ENCODE assay signal across 1 cellular context in the genomic region with DNA sequence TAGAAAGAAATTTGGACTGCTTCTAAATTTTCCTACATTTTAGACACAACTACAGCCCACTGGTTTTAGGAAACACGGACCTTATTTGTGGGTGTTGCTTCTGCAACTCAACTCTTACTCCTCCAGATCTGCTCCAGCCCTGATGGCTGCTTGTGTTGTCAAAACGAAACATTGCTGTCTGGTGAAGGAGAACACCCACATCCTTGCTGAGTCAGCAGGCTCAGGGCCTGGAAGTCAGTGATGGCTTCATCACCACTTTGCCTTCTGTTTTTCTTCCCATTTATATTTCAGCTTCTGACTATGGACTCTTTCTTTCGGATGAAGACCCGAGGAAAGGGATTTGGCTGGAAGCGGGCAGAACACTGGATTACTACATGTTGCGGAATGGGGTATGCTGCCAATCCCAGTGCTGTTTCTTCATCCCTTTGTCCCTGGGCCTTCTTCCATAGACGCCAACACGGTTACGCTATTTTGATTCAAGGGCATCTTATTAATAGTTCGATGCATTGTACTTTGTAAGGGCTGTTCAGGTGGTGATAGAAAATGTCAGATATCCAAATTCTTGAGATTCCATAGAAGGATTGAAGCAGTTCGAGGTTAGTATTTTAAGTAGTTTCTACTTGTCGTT.
TF ChIP-seq lines count a peak whose summit lies in the region.

No MANE protein-coding gene starts in this region.

TF ChIP-seq in K562, 482 proteins besides CTCF, POLR2A, EP300 and RAD21 (continued from another document):
- TF ChIP-seq, protein P1, sequence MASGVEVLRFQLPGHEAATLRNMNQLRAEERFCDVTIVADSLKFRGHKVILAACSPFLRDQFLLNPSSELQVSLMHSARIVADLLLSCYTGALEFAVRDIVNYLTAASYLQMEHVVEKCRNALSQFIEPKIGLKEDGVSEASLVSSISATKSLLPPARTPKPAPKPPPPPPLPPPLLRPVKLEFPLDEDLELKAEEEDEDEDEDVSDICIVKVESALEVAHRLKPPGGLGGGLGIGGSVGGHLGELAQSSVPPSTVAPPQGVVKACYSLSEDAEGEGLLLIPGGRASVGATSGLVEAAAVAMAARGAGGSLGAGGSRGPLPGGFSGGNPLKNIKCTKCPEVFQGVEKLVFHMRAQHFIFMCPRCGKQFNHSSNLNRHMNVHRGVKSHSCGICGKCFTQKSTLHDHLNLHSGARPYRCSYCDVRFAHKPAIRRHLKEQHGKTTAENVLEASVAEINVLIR (CRISPR knock-in tag; IDR thresholded peaks at IDR 0.05) = no peak
- peak; percentile 58; the same call in 1 of the 2 replicates for TF ChIP-seq MAFG (tag; conservative IDR thresholded peaks at IDR 0.05)
- no peak for TF ChIP-seq FOSL1 (tag; conservative IDR thresholded peaks at IDR 0.05)
- no peak for TF ChIP-seq ZNF124 (CRISPR knock-in tag; IDR thresholded peaks at IDR 0.05)
- TF ChIP-seq SMAD2 (IDR thresholded peaks at IDR 0.05; ENCODE audit: low read depth, low read length) = no peak
- TF ChIP-seq, protein P2, sequence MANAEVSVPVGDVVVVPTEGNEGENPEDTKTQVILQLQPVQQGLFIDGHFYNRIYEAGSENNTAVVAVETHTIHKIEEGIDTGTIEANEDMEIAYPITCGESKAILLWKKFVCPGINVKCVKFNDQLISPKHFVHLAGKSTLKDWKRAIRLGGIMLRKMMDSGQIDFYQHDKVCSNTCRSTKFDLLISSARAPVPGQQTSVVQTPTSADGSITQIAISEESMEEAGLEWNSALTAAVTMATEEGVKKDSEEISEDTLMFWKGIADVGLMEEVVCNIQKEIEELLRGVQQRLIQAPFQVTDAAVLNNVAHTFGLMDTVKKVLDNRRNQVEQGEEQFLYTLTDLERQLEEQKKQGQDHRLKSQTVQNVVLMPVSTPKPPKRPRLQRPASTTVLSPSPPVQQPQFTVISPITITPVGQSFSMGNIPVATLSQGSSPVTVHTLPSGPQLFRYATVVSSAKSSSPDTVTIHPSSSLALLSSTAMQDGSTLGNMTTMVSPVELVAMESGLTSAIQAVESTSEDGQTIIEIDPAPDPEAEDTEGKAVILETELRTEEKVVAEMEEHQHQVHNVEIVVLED (CRISPR knock-in tag; IDR thresholded peaks at IDR 0.05) = no peak
- no peak for TF ChIP-seq ZNF354B (CRISPR knock-in tag; IDR thresholded peaks at IDR 0.05)
- no peak for TF ChIP-seq GATA2 (CRISPR knock-in tag; IDR thresholded peaks at IDR 0.05)
- TF ChIP-seq, protein P3, sequence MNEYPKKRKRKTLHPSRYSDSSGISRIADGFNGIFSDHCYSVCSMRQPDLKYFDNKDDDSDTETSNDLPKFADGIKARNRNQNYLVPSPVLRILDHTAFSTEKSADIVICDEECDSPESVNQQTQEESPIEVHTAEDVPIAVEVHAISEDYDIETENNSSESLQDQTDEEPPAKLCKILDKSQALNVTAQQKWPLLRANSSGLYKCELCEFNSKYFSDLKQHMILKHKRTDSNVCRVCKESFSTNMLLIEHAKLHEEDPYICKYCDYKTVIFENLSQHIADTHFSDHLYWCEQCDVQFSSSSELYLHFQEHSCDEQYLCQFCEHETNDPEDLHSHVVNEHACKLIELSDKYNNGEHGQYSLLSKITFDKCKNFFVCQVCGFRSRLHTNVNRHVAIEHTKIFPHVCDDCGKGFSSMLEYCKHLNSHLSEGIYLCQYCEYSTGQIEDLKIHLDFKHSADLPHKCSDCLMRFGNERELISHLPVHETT (CRISPR knock-in tag; conservative IDR thresholded peaks at IDR 0.05 in 1 of 2, IDR thresholded peaks at IDR 0.05 in 1 of 2) = no peak
- TF ChIP-seq RBM39 (optimal IDR thresholded peaks at IDR 0.05; ENCODE audit: low read depth, low read length) = no peak
- TF ChIP-seq C11orf30 (IDR thresholded peaks at IDR 0.05; ENCODE audit: low read depth) = peak; percentile 62
- no peak for TF ChIP-seq ZNF143 (CRISPR knock-in tag; IDR thresholded peaks at IDR 0.05)
- TF ChIP-seq, protein P4, sequence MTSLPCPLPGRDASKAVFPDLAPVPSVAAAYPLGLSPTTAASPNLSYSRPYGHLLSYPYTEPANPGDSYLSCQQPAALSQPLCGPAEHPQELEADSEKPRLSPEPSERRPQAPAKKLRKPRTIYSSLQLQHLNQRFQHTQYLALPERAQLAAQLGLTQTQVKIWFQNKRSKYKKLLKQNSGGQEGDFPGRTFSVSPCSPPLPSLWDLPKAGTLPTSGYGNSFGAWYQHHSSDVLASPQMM (CRISPR knock-in tag; IDR thresholded peaks at IDR 0.05) = no peak
- peak; percentile 45; the same call in 1 of the 2 replicates for TF ChIP-seq MAFF (IDR thresholded peaks at IDR 0.05; ENCODE audit: low read length)
- no peak for TF ChIP-seq ZNF444 (CRISPR knock-in tag; IDR thresholded peaks at IDR 0.05)
- TF ChIP-seq SAP30 (IDR thresholded peaks at IDR 0.05; ENCODE audit: borderline replicate concordance, insufficient read depth, low read depth, low read length, poor library complexity, severe bottlenecking) = no peak
- TF ChIP-seq, protein P5, sequence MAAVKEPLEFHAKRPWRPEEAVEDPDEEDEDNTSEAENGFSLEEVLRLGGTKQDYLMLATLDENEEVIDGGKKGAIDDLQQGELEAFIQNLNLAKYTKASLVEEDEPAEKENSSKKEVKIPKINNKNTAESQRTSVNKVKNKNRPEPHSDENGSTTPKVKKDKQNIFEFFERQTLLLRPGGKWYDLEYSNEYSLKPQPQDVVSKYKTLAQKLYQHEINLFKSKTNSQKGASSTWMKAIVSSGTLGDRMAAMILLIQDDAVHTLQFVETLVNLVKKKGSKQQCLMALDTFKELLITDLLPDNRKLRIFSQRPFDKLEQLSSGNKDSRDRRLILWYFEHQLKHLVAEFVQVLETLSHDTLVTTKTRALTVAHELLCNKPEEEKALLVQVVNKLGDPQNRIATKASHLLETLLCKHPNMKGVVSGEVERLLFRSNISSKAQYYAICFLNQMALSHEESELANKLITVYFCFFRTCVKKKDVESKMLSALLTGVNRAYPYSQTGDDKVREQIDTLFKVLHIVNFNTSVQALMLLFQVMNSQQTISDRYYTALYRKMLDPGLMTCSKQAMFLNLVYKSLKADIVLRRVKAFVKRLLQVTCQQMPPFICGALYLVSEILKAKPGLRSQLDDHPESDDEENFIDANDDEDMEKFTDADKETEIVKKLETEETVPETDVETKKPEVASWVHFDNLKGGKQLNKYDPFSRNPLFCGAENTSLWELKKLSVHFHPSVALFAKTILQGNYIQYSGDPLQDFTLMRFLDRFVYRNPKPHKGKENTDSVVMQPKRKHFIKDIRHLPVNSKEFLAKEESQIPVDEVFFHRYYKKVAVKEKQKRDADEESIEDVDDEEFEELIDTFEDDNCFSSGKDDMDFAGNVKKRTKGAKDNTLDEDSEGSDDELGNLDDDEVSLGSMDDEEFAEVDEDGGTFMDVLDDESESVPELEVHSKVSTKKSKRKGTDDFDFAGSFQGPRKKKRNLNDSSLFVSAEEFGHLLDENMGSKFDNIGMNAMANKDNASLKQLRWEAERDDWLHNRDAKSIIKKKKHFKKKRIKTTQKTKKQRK (IDR thresholded peaks at IDR 0.05; ENCODE audit: borderline replicate concordance, low read depth, low read length) = no peak
- TF ChIP-seq TBL1XR1 (IDR thresholded peaks at IDR 0.05; ENCODE audit: low read length in 2 of 2) = no peak
- TF ChIP-seq ZNF316 (IDR thresholded peaks at IDR 0.05) = peak; percentile 72
- TF ChIP-seq, protein P6, sequence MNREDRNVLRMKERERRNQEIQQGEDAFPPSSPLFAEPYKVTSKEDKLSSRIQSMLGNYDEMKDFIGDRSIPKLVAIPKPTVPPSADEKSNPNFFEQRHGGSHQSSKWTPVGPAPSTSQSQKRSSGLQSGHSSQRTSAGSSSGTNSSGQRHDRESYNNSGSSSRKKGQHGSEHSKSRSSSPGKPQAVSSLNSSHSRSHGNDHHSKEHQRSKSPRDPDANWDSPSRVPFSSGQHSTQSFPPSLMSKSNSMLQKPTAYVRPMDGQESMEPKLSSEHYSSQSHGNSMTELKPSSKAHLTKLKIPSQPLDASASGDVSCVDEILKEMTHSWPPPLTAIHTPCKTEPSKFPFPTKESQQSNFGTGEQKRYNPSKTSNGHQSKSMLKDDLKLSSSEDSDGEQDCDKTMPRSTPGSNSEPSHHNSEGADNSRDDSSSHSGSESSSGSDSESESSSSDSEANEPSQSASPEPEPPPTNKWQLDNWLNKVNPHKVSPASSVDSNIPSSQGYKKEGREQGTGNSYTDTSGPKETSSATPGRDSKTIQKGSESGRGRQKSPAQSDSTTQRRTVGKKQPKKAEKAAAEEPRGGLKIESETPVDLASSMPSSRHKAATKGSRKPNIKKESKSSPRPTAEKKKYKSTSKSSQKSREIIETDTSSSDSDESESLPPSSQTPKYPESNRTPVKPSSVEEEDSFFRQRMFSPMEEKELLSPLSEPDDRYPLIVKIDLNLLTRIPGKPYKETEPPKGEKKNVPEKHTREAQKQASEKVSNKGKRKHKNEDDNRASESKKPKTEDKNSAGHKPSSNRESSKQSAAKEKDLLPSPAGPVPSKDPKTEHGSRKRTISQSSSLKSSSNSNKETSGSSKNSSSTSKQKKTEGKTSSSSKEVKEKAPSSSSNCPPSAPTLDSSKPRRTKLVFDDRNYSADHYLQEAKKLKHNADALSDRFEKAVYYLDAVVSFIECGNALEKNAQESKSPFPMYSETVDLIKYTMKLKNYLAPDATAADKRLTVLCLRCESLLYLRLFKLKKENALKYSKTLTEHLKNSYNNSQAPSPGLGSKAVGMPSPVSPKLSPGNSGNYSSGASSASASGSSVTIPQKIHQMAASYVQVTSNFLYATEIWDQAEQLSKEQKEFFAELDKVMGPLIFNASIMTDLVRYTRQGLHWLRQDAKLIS (CRISPR knock-in tag; IDR thresholded peaks at IDR 0.05) = no peak
- TF ChIP-seq SRF (CRISPR knock-in tag; IDR thresholded peaks at IDR 0.05) = no peak
- no peak for TF ChIP-seq ZNF347 (CRISPR knock-in tag; IDR thresholded peaks at IDR 0.05; ENCODE audit: low read depth)
- TF ChIP-seq TSC22D4 (tag; IDR thresholded peaks at IDR 0.05) = no peak
- TF ChIP-seq RNF2 (IDR thresholded peaks at IDR 0.05) = no peak
- no peak for TF ChIP-seq TCFL5 (CRISPR knock-in tag; conservative IDR thresholded peaks at IDR 0.05)
- TF ChIP-seq, protein P7, sequence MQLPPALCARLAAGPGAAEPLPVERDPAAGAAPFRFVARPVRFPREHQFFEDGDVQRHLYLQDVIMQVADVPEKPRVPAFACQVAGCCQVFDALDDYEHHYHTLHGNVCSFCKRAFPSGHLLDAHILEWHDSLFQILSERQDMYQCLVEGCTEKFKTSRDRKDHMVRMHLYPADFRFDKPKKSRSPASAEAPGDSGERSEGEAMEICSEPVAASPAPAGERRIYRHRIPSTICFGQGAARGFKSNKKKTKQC (CRISPR knock-in tag; IDR thresholded peaks at IDR 0.05) = no peak
